32 cellular contexts compared by ENCODE assay signal in the genomic region with DNA sequence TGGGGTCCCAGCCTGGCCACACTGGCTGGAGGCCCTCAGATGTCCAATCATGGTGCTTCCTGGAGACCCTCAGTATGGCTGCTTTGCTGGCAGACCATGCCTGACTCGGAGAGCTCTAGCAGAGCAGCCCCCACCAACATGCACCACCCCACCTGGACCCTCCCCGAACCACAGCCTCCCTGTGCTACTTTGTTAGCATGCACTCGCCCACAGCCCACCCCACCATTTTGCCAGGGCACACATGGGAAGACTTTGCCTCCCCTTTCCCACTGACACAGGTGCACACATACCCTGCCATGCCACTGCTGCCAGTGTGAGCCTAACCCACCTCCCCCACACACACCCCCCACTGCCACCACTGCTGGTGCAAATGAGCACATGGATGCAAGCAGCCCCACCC.
"Had no signal": no experiment of that assay in that cellular context is flagged by ENCODE, and none has a peak within 500 bp of the region (broad histone marks: within the 10 kb centered on the region; RNA-seq: fewer than 3 reads in every experiment).

No MANE protein-coding gene starts in this region.

- H3K9ac ChIP-seq: KMS-11 had no signal

- H3K4me3 ChIP-seq: ascending aorta, Peyer's patch had no signal

- H3K27ac ChIP-seq: ascending aorta, KMS-11, Peyer's patch, VCaP had no signal

- H3K27me3 ChIP-seq: ascending aorta, Peyer's patch had no signal

- H3K4me1 ChIP-seq: ascending aorta, Peyer's patch had no signal

- H3K4me2 ChIP-seq: KMS-11 had no signal

- H3K4me1 Mint-ChIP-seq: activated B cell treated with CpG ODN at 0.5 μM for 24 hours, T-cell, T-helper 17 cell had no signal

- ATAC-seq: activated naive CD4-positive, alpha-beta T cell treated with anti-CD3 and anti-CD28 coated beads, Interleukin-2, amount 50 U/mL, for 72 hours; PC-3; SK-N-SH treated with all-trans-retinoic acid at 6 μM for 48 hours; T-cell; T-helper 17 cell had no signal

- H3K9me3 ChIP-seq: ascending aorta, Peyer's patch had no signal

- H3K4me3 Mint-ChIP-seq: activated B cell treated with CpG ODN at 0.5 μM for 24 hours; activated CD4-positive, alpha-beta memory T cell treated with anti-CD3 and anti-CD28 coated beads for 36 hours; activated naive CD4-positive, alpha-beta T cell treated with anti-CD3 and anti-CD28 coated beads for 36 hours; activated T-cell treated with anti-CD3 and anti-CD28 coated beads, Interleukin-2, amount 50 U/mL, for 4 hours; activated T-helper 1 cell treated with anti-CD3 and anti-CD28 coated beads, Interleukin-12 subunit alpha, Interleukin-12 subunit beta, Interleukin-2, Interleukin-4 antibody, amounts not matched to agents 30 ng/mL and 10 ng/mL and 1 ng/mL, durations not matched to agents 14 hours and 24 hours and 36 hours; T-cell; T-helper 17 cell had no signal

- H3K36me3 ChIP-seq: ascending aorta, Peyer's patch had no signal

- DNase-seq: activated B cell treated with CpG ODN at 0.5 μM for 24 hours; activated CD4-positive, alpha-beta memory T cell treated with anti-CD3 and anti-CD28 coated beads for 36 hours; activated CD4-positive, alpha-beta T cell treated with anti-CD3 and anti-CD28 coated beads for 4 hours; activated CD4-positive, alpha-beta T cell treated with anti-CD3 and anti-CD28 coated beads, Interleukin-2, amount 50 U/mL, for 1 hour; activated CD4-positive, CD25-positive, alpha-beta regulatory T cell treated with anti-CD3 and anti-CD28 coated beads, Interleukin-2, amount 50 U/mL, for 72 hours; activated CD8-positive, alpha-beta memory T cell treated with anti-CD3 and anti-CD28 coated beads, Interleukin-2, amount 50 U/mL, for 4 hours; activated gamma-delta T cell treated with Interleukin-2 at 50 U/mL for 16 hours; activated naive CD4-positive, alpha-beta T cell treated with anti-CD3 and anti-CD28 coated beads for 36 hours; activated T-cell treated with anti-CD3 and anti-CD28 coated beads for 4 hours; activated T-cell treated with anti-CD3 and anti-CD28 coated beads, Interleukin-2, amount 50 U/mL, for 4 hours; amniotic stem cell; MM.1S; MV-4-11; NCI-H1092; NCI-H1436 treated with DMSO at 0.1 percent for 48 hours; NCI-H1694 treated with DMSO at 0.1 percent for 48 hours; NCI-H2029; NCI-H345; NCI-H524 treated with DMSO at 0.1 percent for 48 hours; PC-3; Peyer's patch; RPMI8226; SIG-M5; T-cell; T-helper 17 cell; T-helper 9 cell had no signal

- H3K27me3 Mint-ChIP-seq: activated B cell treated with CpG ODN at 0.5 μM for 24 hours; activated CD4-positive, alpha-beta memory T cell treated with anti-CD3 and anti-CD28 coated beads for 36 hours; T-cell; T-helper 17 cell had no signal

- H3K27ac Mint-ChIP-seq: activated B cell treated with CpG ODN at 0.5 μM for 24 hours; activated CD4-positive, alpha-beta memory T cell treated with anti-CD3 and anti-CD28 coated beads for 36 hours; activated naive CD4-positive, alpha-beta T cell treated with anti-CD3 and anti-CD28 coated beads for 36 hours; activated naive CD4-positive, alpha-beta T cell treated with anti-CD3 and anti-CD28 coated beads, Interleukin-2, amount 50 U/mL, for 72 hours; activated T-helper 1 cell treated with anti-CD3 and anti-CD28 coated beads, Interleukin-12 subunit alpha, Interleukin-12 subunit beta, Interleukin-2, Interleukin-4 antibody, amounts not matched to agents 30 ng/mL and 10 ng/mL and 1 ng/mL, durations not matched to agents 14 hours and 24 hours and 36 hours; T-cell; T-helper 17 cell had no signal

- H3K36me3 Mint-ChIP-seq: activated CD4-positive, alpha-beta memory T cell treated with anti-CD3 and anti-CD28 coated beads for 36 hours; activated naive CD4-positive, alpha-beta T cell treated with anti-CD3 and anti-CD28 coated beads, Interleukin-2, amount 50 U/mL, for 72 hours; T-cell had no signal
